Comparison of ENCODE assay signal across 7 cellular contexts in the genomic region with DNA sequence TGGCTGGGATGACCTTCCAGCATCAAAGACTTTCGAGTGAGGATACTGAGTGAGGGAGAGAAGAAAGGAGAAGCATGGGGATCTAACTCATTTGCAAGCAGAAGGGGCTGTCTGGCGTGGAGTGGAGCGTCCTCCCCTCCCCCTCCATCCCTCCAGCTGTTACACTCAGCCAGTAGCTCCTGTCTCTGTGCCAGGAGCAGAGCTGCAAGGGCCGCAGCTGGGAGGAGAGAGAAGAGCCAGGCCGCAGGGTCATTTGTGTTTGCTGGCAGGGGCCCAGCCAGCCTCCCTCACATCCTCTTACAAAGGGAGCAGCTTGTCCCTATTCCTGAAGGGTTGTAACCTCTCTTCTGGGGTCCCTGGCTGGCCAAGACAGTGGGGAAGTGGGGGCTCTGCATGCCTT. TPM values are rescaled to one million over a fixed set of nuclear protein-coding genes. Genes with fewer than 3 reads are reported as not detected.
DNase-seq lines count a peak whose midpoint lies in the region; ATAC-seq and TF ChIP-seq lines count a peak whose summit lies in the region.

No MANE protein-coding gene starts in this region.

- H3K27ac ChIP-seq in colonic mucosa (no peak overlapping the region), lower lobe of right lung (peak overlapping the region; percentile 36), testis (no peak overlapping the region), coronary artery (no peak overlapping the region)

- H3K9ac ChIP-seq in colonic mucosa (ENCODE audit: low read depth in 2 of 2, low read length in 2 of 2): no peak overlapping the region

- peak; percentile 75 for DNase-seq in NCI-H2029 treated with DMSO at 0.1 percent for 48 hours (lab: John Stamatoyannopoulos, UW)
- DNase-seq in colonic mucosa: peak; percentile 45
- no peak for DNase-seq in lower lobe of right lung
- DNase-seq in testis: peak; percentile 89
- DNase-seq in NCI-H1930 (lab: John Stamatoyannopoulos, UW): no peak
- DNase-seq in coronary artery (ENCODE audit: low spot score): no peak
- DNase-seq in activated effector memory CD4-positive, alpha-beta T cell treated with Interleukin-2 at 50 U/mL for 16 hours: no peak

- no peaks in the 10 kb centered on the region for H3K36me3 ChIP-seq in colonic mucosa
- H3K36me3 ChIP-seq in lower lobe of right lung: no peaks in the 10 kb centered on the region
- no peaks in the 10 kb centered on the region for H3K36me3 ChIP-seq in testis (ENCODE audit: low read depth, missing control alignments)

- 16 to 23% methylated on average over 5 of the region's 5 CpGs for WGBS in testis, 2 donors

- H3K27me3 ChIP-seq in colonic mucosa (no peaks in the 10 kb centered on the region), lower lobe of right lung (ENCODE audit: low read depth) (no peaks in the 10 kb centered on the region), testis (no peaks in the 10 kb centered on the region)

- H3K4me3 ChIP-seq in colonic mucosa (no peak overlapping the region), lower lobe of right lung (no peak overlapping the region), testis (no peak overlapping the region), coronary artery (no peak overlapping the region)

- no peak for TF ChIP-seq POLR2A in testis (IDR thresholded peaks at IDR 0.05)

- peak in 1 of 2 donors; percentile 18 for ATAC-seq in lower lobe of right lung

- no peaks in the 10 kb centered on the region for H3K4me1 ChIP-seq in colonic mucosa
- H3K4me1 ChIP-seq in lower lobe of right lung: peaks cover 12% of the 10 kb centered on the region
- H3K4me1 ChIP-seq in testis: peaks cover 13% of the 10 kb centered on the region

- TF ChIP-seq CTCF in colonic mucosa (IDR thresholded peaks at IDR 0.05) (no peak), lower lobe of right lung (IDR thresholded peaks at IDR 0.05) (no peak), testis (IDR thresholded peaks at IDR 0.05) (no peak), coronary artery (IDR thresholded peaks at IDR 0.05) (no peak)

- intact Hi-C loops in colonic mucosa (cut with DNase I) (no loop called here), lower lobe of right lung (cut with DNase I) (no loop called here), testis (cut with DNase I; ENCODE audit: low total_unique reads) (no loop called here)

- no peaks in the 10 kb centered on the region for H3K9me3 ChIP-seq in colonic mucosa
- H3K9me3 ChIP-seq in lower lobe of right lung: no peaks in the 10 kb centered on the region
- no peaks in the 10 kb centered on the region for H3K9me3 ChIP-seq in testis

RNA-seq across cellular contexts. Expression of a gene that starts 58.0 kb away (rescaled TPM):
- total RNA-seq in colonic mucosa (10 to 100 TPM; 53.0 to 59.9 TPM), lower lobe of right lung (9.1 TPM), testis (1 to 10 TPM; 5.2 TPM)
- 5.4 TPM for polyA plus RNA-seq in testis (ENCODE audit: insufficient read depth, low read depth, low replicate concordance)

Comparison
In these comparisons a context has a peak if more than half of its experiments do, and no peak if none do; other contexts are left out.
1. DNase-seq: peak in NCI-H2029 treated with DMSO at 0.1 percent for 48 hours (single experiment), colonic mucosa (single experiment) and testis (single experiment); none in lower lobe of right lung (single experiment), NCI-H1930 (0 of 2), coronary artery (single experiment) and activated effector memory CD4-positive, alpha-beta T cell treated with Interleukin-2 at 50 U/mL for 16 hours (single experiment).